10 cellular contexts compared by ENCODE assay signal in genomic region chr16:3780570-3780969, GRCh38.
DNase-seq lines count a peak whose midpoint lies in the region; ATAC-seq, FAIRE-seq and TF ChIP-seq lines count a peak whose summit lies in the region.
"Had no signal": no experiment of that assay in that cellular context is flagged by ENCODE, and none has a peak within 500 bp of the region (broad histone marks: within the 10 kb centered on the region; RNA-seq: fewer than 3 reads in every experiment).

No MANE protein-coding gene starts in this region.

- intact Hi-C loops in activated CD4-positive, alpha-beta T cell treated with anti-CD3 and anti-CD28 coated beads, Interleukin-2, amount 10 ng/mL, durations not matched to agents 24 days and 14 days (cut with micrococcal nuclease) = no loop called here
- intact Hi-C loops in GM12878 (cut with micrococcal nuclease; ENCODE audit: unreplicated experiment) = no loop called here

- WGBS in GM12878 (ENCODE audit: insufficient coverage, insufficient replicate concordance, low lambda C conversion rate, missing lambda C conversion rate) = 74% methylated on average over 6 of the region's 6 CpGs

- H2AFZ ChIP-seq in GM12878 (ENCODE audit: control insufficient read depth, low read depth, low read length) (no peak overlapping the region), osteoblast (ENCODE audit: low read length) (no peak overlapping the region), Karpas-422 (ENCODE audit: low read length) (no peak overlapping the region)

- H3K4me2 ChIP-seq in GM12878 (ENCODE audit: control insufficient read depth, insufficient read depth) = no peak overlapping the region
- H3K4me2 ChIP-seq in osteoblast (ENCODE audit: insufficient read depth, low read length) = no peak overlapping the region
- H3K4me2 ChIP-seq in Karpas-422 (ENCODE audit: low read depth, low read length, poor library complexity, severe bottlenecking) = no peak overlapping the region

- no peak overlapping the region for H3K9ac ChIP-seq in GM12878 (ENCODE audit: control insufficient read depth, insufficient read depth, low read length)
- H3K9ac ChIP-seq in Karpas-422 (ENCODE audit: low read length) = no peak overlapping the region

- H3K27me3 Mint-ChIP-seq in activated CD4-positive, alpha-beta T cell treated with anti-CD3 and anti-CD28 coated beads, Interleukin-2, amount 10 ng/mL, durations not matched to agents 24 days and 14 days = no peaks in the 10 kb centered on the region
- H3K27me3 Mint-ChIP-seq: CD4-positive, alpha-beta memory T cell had no signal

- POLR2A ChIA-PET in GM12878 (lab: Charles Lee) = interaction anchor here (0.6 to 1.0 kb wide), 2 partner anchors 21 to 39 kb away, joined by 3 read pairs; no protein-coding TSS in a partner anchor

- H3K79me2 ChIP-seq in GM12878 (ENCODE audit: control insufficient read depth, insufficient read depth, low read length) (no peaks in the 10 kb centered on the region; the same call in 1 of the 2 replicates), osteoblast (ENCODE audit: insufficient read depth, low read length) (peaks cover 41% of the 10 kb centered on the region), Karpas-422 (ENCODE audit: low read length) (peaks cover 43% of the 10 kb centered on the region)

- DNase-seq in activated CD4-positive, alpha-beta T cell treated with anti-CD3 and anti-CD28 coated beads, Interleukin-2, amount 10 ng/mL, durations not matched to agents 24 days and 14 days = peak; percentile 72
- DNase-seq in activated CD4-positive, alpha-beta T cell treated with anti-CD3 and anti-CD28 coated beads for 4 hours = no peak
- peak; percentile 43 for DNase-seq in NAMALWA (ENCODE audit: low spot score)
- no peak for DNase-seq in GM12878 (ENCODE audit: low read depth, low spot score)
- no peak for DNase-seq in osteoblast (ENCODE audit: insufficient read length, low spot score, missing footprints)
- DNase-seq in germinal center (ENCODE audit: low spot score) = no peak
- DNase-seq in Karpas-422 = no peak
- DNase-seq in activated CD4-positive, CD25-positive, alpha-beta regulatory T cell (lab: John Stamatoyannopoulos, UW) = no peak
- DNase-seq: CD4-positive, alpha-beta memory T cell had no signal

- TF ChIP-seq CTCF in GM12878 (IDR thresholded peaks at IDR 0.05 in 2 of 3, conservative IDR thresholded peaks at IDR 0.05 in 1 of 3; ENCODE audit: control insufficient read depth in 2 of 3, extremely low read depth in 1 of 3, insufficient read depth in 1 of 3, low read depth in 3 of 3, low read length in 3 of 3) (peak in 2 of 3 experiments; percentile 27 to 43; a peak in 2 of 6 replicates), osteoblast (IDR thresholded peaks at IDR 0.05; ENCODE audit: extremely low read depth, low read depth, low read length) (peak; percentile 13)

- peaks cover 48% of the 10 kb centered on the region for H3K36me3 Mint-ChIP-seq in activated CD4-positive, alpha-beta T cell treated with anti-CD3 and anti-CD28 coated beads, Interleukin-2, amount 10 ng/mL, durations not matched to agents 24 days and 14 days (ENCODE audit: low read depth)

- H3K4me3 ChIP-seq in GM12878 (no peak overlapping the region), osteoblast (ENCODE audit: insufficient read depth, low read length) (no peak overlapping the region), Karpas-422 (ENCODE audit: low read length) (no peak overlapping the region)

- TF ChIP-seq RAD21 in GM12878 (IDR thresholded peaks at IDR 0.05; ENCODE audit: insufficient read depth, low read depth, low read length) = peak; percentile 40; the same call in 1 of the 2 replicates

- RAD21 ChIA-PET in GM12878 (lab: Charles Lee; ENCODE audit: unreplicated experiment) = interaction anchor here (0.7 to 3.1 kb wide), 3 partner anchors 14 to 98 kb away, joined by 3 to 26 read pairs (median 6); no protein-coding TSS in a partner anchor

- no peak overlapping the region for H3K4me3 Mint-ChIP-seq in activated CD4-positive, alpha-beta T cell treated with anti-CD3 and anti-CD28 coated beads, Interleukin-2, amount 10 ng/mL, durations not matched to agents 24 days and 14 days
- H3K4me3 Mint-ChIP-seq: CD4-positive, alpha-beta memory T cell had no signal

- TF ChIP-seq EP300 in GM12878 (IDR thresholded peaks at IDR 0.05; ENCODE audit: borderline replicate concordance in 1 of 2, control insufficient read depth in 1 of 2, low read depth in 2 of 2, low read length in 2 of 2) = no peak

- no TSS peak for BruUV-seq in GM12878 (replicated peaks; lab: Mats Ljungman, UMichigan)

- H3K27ac ChIP-seq in GM12878 (ENCODE audit: control insufficient read depth, insufficient read depth) (no peak overlapping the region), osteoblast (ENCODE audit: low read depth, low read length) (no peak overlapping the region), Karpas-422 (ENCODE audit: low read length) (no peak overlapping the region)

- no peaks in the 10 kb centered on the region for H4K20me1 ChIP-seq in GM12878 (ENCODE audit: control insufficient read depth, insufficient read depth)
- peaks cover 56% of the 10 kb centered on the region for H4K20me1 ChIP-seq in osteoblast (ENCODE audit: insufficient read depth, low read length)
- H4K20me1 ChIP-seq in Karpas-422 (ENCODE audit: insufficient read depth, low read depth, low read length) = no peaks in the 10 kb centered on the region

- FAIRE-seq in GM12878 (lab: Jason Lieb, UNC) = no peak
- FAIRE-seq: bronchial epithelial cell had no signal

- SMC1A ChIA-PET in GM12878 (lab: Charles Lee; ENCODE audit: uncharacterized antibody, unreplicated experiment) = interaction anchor here (0.6 to 1.9 kb wide), 5 partner anchors 21 to 98 kb away, joined by 3 to 7 read pairs (median 5); no protein-coding TSS in a partner anchor

- no peaks in the 10 kb centered on the region for H3K9me2 ChIP-seq in Karpas-422 (replicated peaks; ENCODE audit: insufficient read depth, low read length)

- in situ Hi-C loops in GM12878 (cut with MboI) = no loop called here

- TF ChIP-seq POLR2A in GM12878 (IDR thresholded peaks at IDR 0.05; ENCODE audit: low read depth, low read length) = no peak

- H3K27ac Mint-ChIP-seq in activated CD4-positive, alpha-beta T cell treated with anti-CD3 and anti-CD28 coated beads, Interleukin-2, amount 10 ng/mL, durations not matched to agents 24 days and 14 days = no peak overlapping the region

- peak; percentile 65 for ATAC-seq in GM12878

- peaks cover 3% of the 10 kb centered on the region for H3K4me1 Mint-ChIP-seq in activated CD4-positive, alpha-beta T cell treated with anti-CD3 and anti-CD28 coated beads, Interleukin-2, amount 10 ng/mL, durations not matched to agents 24 days and 14 days

- H3K27me3 ChIP-seq in GM12878 (replicated peaks in 1 of 2; ENCODE audit: control insufficient read depth in 2 of 2, insufficient read depth in 2 of 2, low read length in 1 of 2) (no peaks in the 10 kb centered on the region), osteoblast (ENCODE audit: insufficient read depth, low read length) (no peaks in the 10 kb centered on the region), Karpas-422 (ENCODE audit: low read length) (no peaks in the 10 kb centered on the region)

- H3K4me1 ChIP-seq in GM12878 (ENCODE audit: control insufficient read depth, insufficient read depth, low read length) (no peaks in the 10 kb centered on the region), osteoblast (ENCODE audit: insufficient read depth, low read length) (no peaks in the 10 kb centered on the region), Karpas-422 (ENCODE audit: low read length) (peaks cover 12% of the 10 kb centered on the region)

- H3K36me3 ChIP-seq in GM12878 (ENCODE audit: control insufficient read depth in 2 of 2, insufficient read depth in 2 of 2, low read length in 1 of 2) (peaks cover 22 to 34% of the 10 kb centered on the region in 2 experiments), osteoblast (ENCODE audit: insufficient read depth, low read length) (peaks cover 71% of the 10 kb centered on the region), Karpas-422 (ENCODE audit: insufficient read depth, low read length) (peaks cover 32% of the 10 kb centered on the region; the same call in 1 of the 2 replicates)

- H3K9me3 ChIP-seq in GM12878 (replicated peaks; ENCODE audit: control insufficient read depth, insufficient read depth, low read length) (no peaks in the 10 kb centered on the region), osteoblast (ENCODE audit: low read depth, low read length) (no peaks in the 10 kb centered on the region), Karpas-422 (ENCODE audit: low read length) (no peaks in the 10 kb centered on the region)

- CTCF ChIA-PET in GM12878 (lab: Yijun Ruan, JAX) = interaction anchor here (0.6 to 2.0 kb wide), 6 partner anchors 28 to 132 kb away, joined by 3 to 11 read pairs (median 5); no protein-coding TSS in a partner anchor

- no peaks in the 10 kb centered on the region for H3K9me3 Mint-ChIP-seq in activated CD4-positive, alpha-beta T cell treated with anti-CD3 and anti-CD28 coated beads, Interleukin-2, amount 10 ng/mL, durations not matched to agents 24 days and 14 days
- H3K9me3 Mint-ChIP-seq: CD4-positive, alpha-beta memory T cell had no signal

TF ChIP-seq in GM12878, 131 proteins besides CTCF, POLR2A, EP300 and RAD21 (continues in another document):
- TF ChIP-seq NR2C2 (IDR thresholded peaks at IDR 0.05; ENCODE audit: borderline replicate concordance, control insufficient read depth, insufficient read length, low read depth) = no peak
- TF ChIP-seq, protein P1, sequence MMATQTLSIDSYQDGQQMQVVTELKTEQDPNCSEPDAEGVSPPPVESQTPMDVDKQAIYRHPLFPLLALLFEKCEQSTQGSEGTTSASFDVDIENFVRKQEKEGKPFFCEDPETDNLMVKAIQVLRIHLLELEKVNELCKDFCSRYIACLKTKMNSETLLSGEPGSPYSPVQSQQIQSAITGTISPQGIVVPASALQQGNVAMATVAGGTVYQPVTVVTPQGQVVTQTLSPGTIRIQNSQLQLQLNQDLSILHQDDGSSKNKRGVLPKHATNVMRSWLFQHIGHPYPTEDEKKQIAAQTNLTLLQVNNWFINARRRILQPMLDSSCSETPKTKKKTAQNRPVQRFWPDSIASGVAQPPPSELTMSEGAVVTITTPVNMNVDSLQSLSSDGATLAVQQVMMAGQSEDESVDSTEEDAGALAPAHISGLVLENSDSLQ (IDR thresholded peaks at IDR 0.05) = peak; percentile 35; the same call in 1 of the 2 replicates
- TF ChIP-seq SMAD1 (IDR thresholded peaks at IDR 0.05; ENCODE audit: low read depth, partially characterized antibody) = no peak
- TF ChIP-seq CHD2 (IDR thresholded peaks at IDR 0.05; ENCODE audit: borderline replicate concordance, low read depth, low read length) = no peak

Comparison
In these comparisons a context has a peak if more than half of its experiments do, and no peak if none do; other contexts are left out.
1. DNase-seq: peak in activated CD4-positive, alpha-beta T cell treated with anti-CD3 and anti-CD28 coated beads, Interleukin-2, amount 10 ng/mL, durations not matched to agents 24 days and 14 days (single experiment) and NAMALWA (single experiment); none in activated CD4-positive, alpha-beta T cell treated with anti-CD3 and anti-CD28 coated beads for 4 hours (0 of 2), GM12878 (single experiment), osteoblast (single experiment), germinal center (single experiment), Karpas-422 (single experiment) and activated CD4-positive, CD25-positive, alpha-beta regulatory T cell (0 of 4).